In genomic region chr9:72684615-72685014, GRCh38 we compare ENCODE assay signal across 40 cellular contexts.
"Had no signal": no experiment of that assay in that cellular context is flagged by ENCODE, and none has a peak within 500 bp of the region (broad histone marks: within the 10 kb centered on the region; RNA-seq: fewer than 3 reads in every experiment).

No MANE protein-coding gene starts in this region.

- H3K36me3 Mint-ChIP-seq: activated naive CD4-positive, alpha-beta T cell treated with anti-CD3 and anti-CD28 coated beads, Interleukin-2, amount 10 ng/mL, durations not matched to agents 7 days and 5 days; activated naive CD4-positive, alpha-beta T cell treated with anti-CD3 and anti-CD28 coated beads, Interleukin-2, amount 50 U/mL, for 24 hours; activated naive CD4-positive, alpha-beta T cell treated with anti-CD3 and anti-CD28 coated beads, Interleukin-2, amount 50 U/mL, for 72 hours; activated naive CD8-positive, alpha-beta T cell; activated naive CD8-positive, alpha-beta T cell treated with anti-CD3 and anti-CD28 coated beads for 36 hours; activated naive CD8-positive, alpha-beta T cell treated with anti-CD3 and anti-CD28 coated beads, Interleukin-2, amount 10 ng/mL, durations not matched to agents 7 days and 5 days; brain had no signal

- H3K27ac ChIP-seq: adrenal gland, ascending aorta, body of pancreas, brain microvascular endothelial cell, breast epithelium, cardiac muscle cell had no signal

- H3K4me1 Mint-ChIP-seq: activated naive CD4-positive, alpha-beta T cell treated with anti-CD3 and anti-CD28 coated beads, Interleukin-2, amount 10 ng/mL, durations not matched to agents 7 days and 5 days; activated naive CD4-positive, alpha-beta T cell treated with anti-CD3 and anti-CD28 coated beads, Interleukin-2, amount 50 U/mL, for 24 hours; activated naive CD8-positive, alpha-beta T cell treated with anti-CD3 and anti-CD28 coated beads for 36 hours; activated naive CD8-positive, alpha-beta T cell treated with anti-CD3 and anti-CD28 coated beads, Interleukin-2, amount 10 ng/mL, durations not matched to agents 7 days and 5 days; activated naive CD8-positive, alpha-beta T cell treated with anti-CD3 and anti-CD28 coated beads, Interleukin-2, amount 50 U/mL, for 24 hours; activated T-helper 17 cell treated with anti-CD3 and anti-CD28 coated beads, Interleukin-2, amount 50 U/mL, for 72 hours; central memory CD8-positive, alpha-beta T cell had no signal

- H3K27me3 ChIP-seq: adrenal gland, ascending aorta, body of pancreas, brain microvascular endothelial cell, breast epithelium, cardiac muscle cell had no signal

- ATAC-seq: activated naive CD4-positive, alpha-beta T cell treated with anti-CD3 and anti-CD28 coated beads, Interleukin-2, amount 50 U/mL, for 72 hours; activated naive CD8-positive, alpha-beta T cell treated with anti-CD3 and anti-CD28 coated beads, Interleukin-2, amount 50 U/mL, for 24 hours; activated T-cell treated with anti-CD3 and anti-CD28 coated beads, Interleukin-2, amount 50 U/mL, for 4 hours; activated T-cell treated with anti-CD3 and anti-CD28 coated beads, Interleukin-2, amount 50 U/mL, for 72 hours; activated T-helper 17 cell treated with anti-CD3 and anti-CD28 coated beads, Interleukin-2, amount 50 U/mL, for 72 hours; body of pancreas had no signal

- H3K4me3 Mint-ChIP-seq: activated naive CD4-positive, alpha-beta T cell treated with anti-CD3 and anti-CD28 coated beads for 36 hours; activated naive CD4-positive, alpha-beta T cell treated with anti-CD3 and anti-CD28 coated beads, Interleukin-2, amount 10 ng/mL, durations not matched to agents 7 days and 5 days; activated naive CD4-positive, alpha-beta T cell treated with anti-CD3 and anti-CD28 coated beads, Interleukin-2, amount 50 U/mL, for 24 hours; activated naive CD8-positive, alpha-beta T cell; activated naive CD8-positive, alpha-beta T cell treated with anti-CD3 and anti-CD28 coated beads for 36 hours; activated naive CD8-positive, alpha-beta T cell treated with anti-CD3 and anti-CD28 coated beads, Interleukin-2, amount 10 ng/mL, durations not matched to agents 7 days and 5 days; activated naive CD8-positive, alpha-beta T cell treated with anti-CD3 and anti-CD28 coated beads, Interleukin-2, amount 50 U/mL, for 24 hours; activated T-cell treated with anti-CD3 and anti-CD28 coated beads, Interleukin-2, amount 50 U/mL, for 24 hours; activated T-cell treated with anti-CD3 and anti-CD28 coated beads, Interleukin-2, amount 50 U/mL, for 4 hours; activated T-cell treated with anti-CD3 and anti-CD28 coated beads, Interleukin-2, amount 50 U/mL, for 72 hours; activated T-helper 1 cell treated with anti-CD3 and anti-CD28 coated beads, Interleukin-12 subunit alpha, Interleukin-12 subunit beta, Interleukin-2, Interleukin-4 antibody, amounts not matched to agents 30 ng/mL and 10 ng/mL and 1 ng/mL, durations not matched to agents 14 hours and 24 hours and 36 hours; activated T-helper 17 cell treated with anti-CD3 and anti-CD28 coated beads, Interleukin-2, amount 50 U/mL, for 72 hours; brain; central memory CD8-positive, alpha-beta T cell had no signal

- FAIRE-seq: astrocyte, bronchial epithelial cell, colon had no signal

- H3K4me1 ChIP-seq: adrenal gland, ascending aorta, body of pancreas, breast epithelium had no signal

- H3K9me3 ChIP-seq: adrenal gland, ascending aorta, body of pancreas, breast epithelium had no signal

- H3K27ac Mint-ChIP-seq: activated naive CD4-positive, alpha-beta T cell treated with anti-CD3 and anti-CD28 coated beads for 36 hours; activated naive CD4-positive, alpha-beta T cell treated with anti-CD3 and anti-CD28 coated beads, Interleukin-2, amount 10 ng/mL, durations not matched to agents 7 days and 5 days; activated naive CD4-positive, alpha-beta T cell treated with anti-CD3 and anti-CD28 coated beads, Interleukin-2, amount 50 U/mL, for 24 hours; activated naive CD4-positive, alpha-beta T cell treated with anti-CD3 and anti-CD28 coated beads, Interleukin-2, amount 50 U/mL, for 72 hours; activated naive CD8-positive, alpha-beta T cell; activated naive CD8-positive, alpha-beta T cell treated with anti-CD3 and anti-CD28 coated beads for 36 hours; activated naive CD8-positive, alpha-beta T cell treated with anti-CD3 and anti-CD28 coated beads, Interleukin-2, amount 10 ng/mL, durations not matched to agents 7 days and 5 days; activated naive CD8-positive, alpha-beta T cell treated with anti-CD3 and anti-CD28 coated beads, Interleukin-2, amount 50 U/mL, for 24 hours; activated T-cell treated with anti-CD3 and anti-CD28 coated beads, Interleukin-2, amount 50 U/mL, for 24 hours; activated T-cell treated with anti-CD3 and anti-CD28 coated beads, Interleukin-2, amount 50 U/mL, for 72 hours; activated T-helper 1 cell treated with anti-CD3 and anti-CD28 coated beads, Interleukin-12 subunit alpha, Interleukin-12 subunit beta, Interleukin-2, Interleukin-4 antibody, amounts not matched to agents 30 ng/mL and 10 ng/mL and 1 ng/mL, durations not matched to agents 14 hours and 24 hours and 36 hours; activated T-helper 17 cell treated with anti-CD3 and anti-CD28 coated beads, Interleukin-2, amount 50 U/mL, for 72 hours; activated T-helper 2 cell treated with anti-CD3 and anti-CD28 coated beads, Interferon-gamma antibody, Interleukin-2, Interleukin-4, amounts not matched to agents 10 μg/mL and 5 μg/mL and 100 μg/mL, durations not matched to agents 14 hours and 24 hours and 36 hours had no signal

- H3K36me3 ChIP-seq: adrenal gland, ascending aorta, brain microvascular endothelial cell, breast epithelium, cardiac muscle cell had no signal

- H3K9me3 Mint-ChIP-seq: activated naive CD4-positive, alpha-beta T cell treated with anti-CD3 and anti-CD28 coated beads for 36 hours; activated naive CD4-positive, alpha-beta T cell treated with anti-CD3 and anti-CD28 coated beads, Interleukin-2, amount 10 ng/mL, durations not matched to agents 7 days and 5 days; activated naive CD4-positive, alpha-beta T cell treated with anti-CD3 and anti-CD28 coated beads, Interleukin-2, amount 50 U/mL, for 24 hours; activated naive CD4-positive, alpha-beta T cell treated with anti-CD3 and anti-CD28 coated beads, Interleukin-2, amount 50 U/mL, for 72 hours; activated naive CD8-positive, alpha-beta T cell treated with anti-CD3 and anti-CD28 coated beads for 36 hours; activated naive CD8-positive, alpha-beta T cell treated with anti-CD3 and anti-CD28 coated beads, Interleukin-2, amount 10 ng/mL, durations not matched to agents 7 days and 5 days; activated naive CD8-positive, alpha-beta T cell treated with anti-CD3 and anti-CD28 coated beads, Interleukin-2, amount 50 U/mL, for 24 hours; activated T-cell treated with anti-CD3 and anti-CD28 coated beads, Interleukin-2, amount 50 U/mL, for 24 hours; activated T-cell treated with anti-CD3 and anti-CD28 coated beads, Interleukin-2, amount 50 U/mL, for 4 hours; activated T-cell treated with anti-CD3 and anti-CD28 coated beads, Interleukin-2, amount 50 U/mL, for 72 hours; activated T-helper 1 cell treated with anti-CD3 and anti-CD28 coated beads, Interleukin-12 subunit alpha, Interleukin-12 subunit beta, Interleukin-2, Interleukin-4 antibody, amounts not matched to agents 30 ng/mL and 10 ng/mL and 1 ng/mL, durations not matched to agents 14 hours and 24 hours and 36 hours; activated T-helper 17 cell treated with anti-CD3 and anti-CD28 coated beads, Interleukin-2, amount 50 U/mL, for 72 hours; activated T-helper 2 cell treated with anti-CD3 and anti-CD28 coated beads, Interferon-gamma antibody, Interleukin-2, Interleukin-4, amounts not matched to agents 10 μg/mL and 5 μg/mL and 100 μg/mL, durations not matched to agents 14 hours and 24 hours and 36 hours; central memory CD8-positive, alpha-beta T cell had no signal

- DNase-seq: activated effector memory CD4-positive, alpha-beta T cell treated with anti-CD3 and anti-CD28 coated beads, Interleukin-2, amount 50 U/mL, for 16 hours; activated effector memory CD4-positive, alpha-beta T cell treated with Interleukin-2 at 50 U/mL for 16 hours; activated gamma-delta T cell; activated gamma-delta T cell treated with Interleukin-2 at 50 U/mL for 16 hours; activated naive CD4-positive, alpha-beta T cell; activated naive CD4-positive, alpha-beta T cell treated with anti-CD3 and anti-CD28 coated beads for 36 hours; activated naive CD4-positive, alpha-beta T cell treated with anti-CD3 and anti-CD28 coated beads, Interleukin-2, amount 10 ng/mL, durations not matched to agents 7 days and 5 days; activated naive CD4-positive, alpha-beta T cell treated with anti-CD3 and anti-CD28 coated beads, Interleukin-2, amount 50 U/mL, for 16 hours; activated naive CD4-positive, alpha-beta T cell treated with Interleukin-2 at 50 U/mL for 16 hours; activated naive CD8-positive, alpha-beta T cell treated with anti-CD3 and anti-CD28 coated beads for 36 hours; activated naive CD8-positive, alpha-beta T cell treated with anti-CD3 and anti-CD28 coated beads, Interleukin-2, amount 10 ng/mL, durations not matched to agents 7 days and 5 days; activated naive CD8-positive, alpha-beta T cell treated with anti-CD3 and anti-CD28 coated beads, Interleukin-2, amount 50 U/mL, for 24 hours; activated T-cell treated with anti-CD3 and anti-CD28 coated beads, Interleukin-2, amount 50 U/mL, for 24 hours; activated T-cell treated with anti-CD3 and anti-CD28 coated beads, Interleukin-2, amount 50 U/mL, for 4 hours; activated T-cell treated with anti-CD3 and anti-CD28 coated beads, Interleukin-2, amount 50 U/mL, for 48 hours; activated T-cell treated with anti-CD3 and anti-CD28 coated beads, Interleukin-2, amount 50 U/mL, for 72 hours; adrenal gland; amniotic stem cell; amygdala; anterior cingulate cortex; aorta; body of pancreas; brain microvascular endothelial cell; caudate nucleus; central memory CD4-positive, alpha-beta T cell; cerebellar nuclear complex had no signal

- H3K27me3 Mint-ChIP-seq: activated naive CD4-positive, alpha-beta T cell treated with anti-CD3 and anti-CD28 coated beads, Interleukin-2, amount 10 ng/mL, durations not matched to agents 7 days and 5 days; brain had no signal

- H3K4me3 ChIP-seq: adrenal gland, ascending aorta, body of pancreas, breast epithelium, cardiac muscle cell had no signal
